ENCODE assay signal across 8 cellular contexts in the genomic region with DNA sequence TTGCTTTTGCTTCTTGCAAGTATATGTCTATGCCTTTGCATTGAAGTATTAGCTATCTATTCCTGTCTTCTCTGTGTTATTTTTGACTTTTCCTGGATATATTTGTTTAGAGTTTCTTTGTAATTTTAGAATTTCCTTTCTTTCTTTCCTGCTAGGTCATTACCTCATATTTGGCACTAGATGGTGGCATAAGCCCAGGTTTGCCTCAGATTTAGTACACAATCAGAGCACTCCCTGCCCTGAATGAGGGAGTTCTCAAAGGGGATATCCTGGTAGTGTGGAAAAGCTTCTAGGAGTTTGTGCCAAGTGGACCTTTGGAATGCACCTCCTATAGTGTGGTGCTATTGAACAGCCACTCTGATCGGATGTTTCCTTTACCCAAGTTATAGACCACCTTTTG.
DNase-seq lines count a peak whose midpoint lies in the region; ATAC-seq and TF ChIP-seq lines count a peak whose summit lies in the region.

No MANE protein-coding gene starts in this region.

- H3K27ac ChIP-seq in RWPE2 (ENCODE audit: poor library complexity, severe bottlenecking) = no peak overlapping the region

- no peaks in the 10 kb centered on the region for H3K36me3 Mint-ChIP-seq in HFFc6 (ENCODE audit: low read depth)
- H3K36me3 Mint-ChIP-seq in activated naive CD4-positive, alpha-beta T cell treated with anti-CD3 and anti-CD28 coated beads for 36 hours (ENCODE audit: low read depth) = no peaks in the 10 kb centered on the region

- H3K4me3 Mint-ChIP-seq in HFFc6 = no peak overlapping the region
- H3K4me3 Mint-ChIP-seq in activated naive CD4-positive, alpha-beta T cell treated with anti-CD3 and anti-CD28 coated beads for 36 hours = no peak overlapping the region

- in situ Hi-C loops in Caki2 (cut with HindIII; ENCODE audit: low pct_unique_long_range_greater_than_20kb, low sequenced_read_pairs) = no loop called here

- TF ChIP-seq CTCF in RWPE2 (IDR thresholded peaks at IDR 0.05; ENCODE audit: poor library complexity, severe bottlenecking) (peak; percentile 48), HFFc6 (IDR thresholded peaks at IDR 0.05) (no peak; the same call in 1 of the 2 replicates)

- H3K36me3 ChIP-seq in RWPE2 (ENCODE audit: low read depth) = no peaks in the 10 kb centered on the region

- H3K4me1 Mint-ChIP-seq in HFFc6 (ENCODE audit: low read depth) = no peaks in the 10 kb centered on the region
- H3K4me1 Mint-ChIP-seq in activated naive CD4-positive, alpha-beta T cell treated with anti-CD3 and anti-CD28 coated beads for 36 hours (ENCODE audit: low read depth) = no peaks in the 10 kb centered on the region

- ATAC-seq in RWPE2 (ENCODE audit: low read depth) = peak; percentile 67; the same call in 1 of the 3 replicates

- H3K4me3 ChIP-seq in RWPE2 (ENCODE audit: severe bottlenecking) = no peak overlapping the region

- no peaks in the 10 kb centered on the region for H3K4me1 ChIP-seq in RWPE2 (ENCODE audit: insufficient read depth, poor library complexity, severe bottlenecking)

- no peaks in the 10 kb centered on the region for H3K9me3 ChIP-seq in RWPE2 (ENCODE audit: severe bottlenecking)

- no peak overlapping the region for H3K27ac Mint-ChIP-seq in HFFc6
- H3K27ac Mint-ChIP-seq in activated naive CD4-positive, alpha-beta T cell treated with anti-CD3 and anti-CD28 coated beads for 36 hours = no peak overlapping the region

- intact Hi-C loops in activated naive CD4-positive, alpha-beta T cell treated with anti-CD3 and anti-CD28 coated beads for 36 hours (cut with micrococcal nuclease) = no loop called here

- H3K9me3 Mint-ChIP-seq in HFFc6 = peaks cover 11% of the 10 kb centered on the region; the same call in 1 of the 2 replicates
- peaks cover 2% of the 10 kb centered on the region for H3K9me3 Mint-ChIP-seq in activated naive CD4-positive, alpha-beta T cell treated with anti-CD3 and anti-CD28 coated beads for 36 hours

- peak; percentile 2 for DNase-seq in Caki2 (ENCODE audit: low read depth)
- DNase-seq in HT-29 (ENCODE audit: low spot score) = peak; percentile 57
- no peak for DNase-seq in RWPE2 (ENCODE audit: low spot score)
- peak; percentile 24 for DNase-seq in iPS-NIHi11 (ENCODE audit: low spot score)
- DNase-seq in HFFc6 = no peak
- DNase-seq in NCI-H1930 (lab: John Stamatoyannopoulos, UW) = no peak
- DNase-seq in activated naive CD4-positive, alpha-beta T cell treated with anti-CD3 and anti-CD28 coated beads for 36 hours = no peak
- DNase-seq in AG08395 (ENCODE audit: low spot score) = no peak

- CTCF ChIA-PET in activated naive CD4-positive, alpha-beta T cell treated with anti-CD3 and anti-CD28 coated beads for 36 hours (lab: Charles Lee) = no interaction called here

- no peaks in the 10 kb centered on the region for H3K27me3 ChIP-seq in RWPE2 (ENCODE audit: insufficient read depth, poor library complexity, severe bottlenecking)

- H3K27me3 Mint-ChIP-seq in HFFc6 (ENCODE audit: insufficient read depth) = no peaks in the 10 kb centered on the region
- H3K27me3 Mint-ChIP-seq in activated naive CD4-positive, alpha-beta T cell treated with anti-CD3 and anti-CD28 coated beads for 36 hours (ENCODE audit: low read depth) = peaks cover 10% of the 10 kb centered on the region

Comparison
In these comparisons a context has a peak if more than half of its experiments do, and no peak if none do; other contexts are left out.
1. DNase-seq: peak in Caki2 (single experiment), HT-29 (single experiment) and iPS-NIHi11 (single experiment); none in RWPE2 (single experiment), HFFc6 (single experiment), NCI-H1930 (0 of 2), activated naive CD4-positive, alpha-beta T cell treated with anti-CD3 and anti-CD28 coated beads for 36 hours (single experiment) and AG08395 (single experiment).